ENCODE assay signal across 21 cellular contexts in genomic region chr7:133863362-133864061, GRCh38.
DNase-seq lines count a peak whose midpoint lies in the region; ATAC-seq, FAIRE-seq and TF ChIP-seq lines count a peak whose summit lies in the region.
"Had no signal": no experiment of that assay in that cellular context is flagged by ENCODE, and none has a peak within 500 bp of the region (broad histone marks: within the 10 kb centered on the region; RNA-seq: fewer than 3 reads in every experiment).

No MANE protein-coding gene starts in this region.

- no peaks in the 10 kb centered on the region for H4K20me1 ChIP-seq in endothelial cell of umbilical vein (replicated peaks; ENCODE audit: control insufficient read depth, extremely low read depth, insufficient read depth, low read length)

- FAIRE-seq in endothelial cell of umbilical vein (lab: Jason Lieb, UNC) = peak; percentile 21
- FAIRE-seq: D721Med, TTC549 had no signal

- H2AFZ ChIP-seq in endothelial cell of umbilical vein (ENCODE audit: low read depth, low read length) = no peak overlapping the region

- H3K9me3 ChIP-seq in endothelial cell of umbilical vein (replicated peaks; ENCODE audit: control insufficient read depth, insufficient read depth, low read length) = no peaks in the 10 kb centered on the region
- no peaks in the 10 kb centered on the region for H3K9me3 ChIP-seq in CD8-positive, alpha-beta T cell (ENCODE audit: low read length)
- H3K9me3 ChIP-seq: neutrophil had no signal

- no peaks in the 10 kb centered on the region for H3K9me1 ChIP-seq in endothelial cell of umbilical vein (replicated peaks; ENCODE audit: control insufficient read depth, extremely low read depth, insufficient read depth, low read length)

- no peak overlapping the region for H3K9ac ChIP-seq in endothelial cell of umbilical vein (replicated peaks; ENCODE audit: extremely low read depth, insufficient read depth, low read length)

- H3K27ac ChIP-seq in endothelial cell of umbilical vein (ENCODE audit: insufficient read depth, low read depth, low read length) = no peak overlapping the region
- H3K27ac ChIP-seq in CD8-positive, alpha-beta T cell (ENCODE audit: low read depth, low read length) = no peak overlapping the region
- H3K27ac ChIP-seq: cardiac muscle cell, neutrophil had no signal

- no peaks in the 10 kb centered on the region for H3K79me2 ChIP-seq in endothelial cell of umbilical vein (ENCODE audit: control insufficient read depth, insufficient read depth, low read length)

- H3K4me3 Mint-ChIP-seq in progenitor cell of endocrine pancreas (ENCODE audit: low read depth) (no peak overlapping the region), immature natural killer cell (no peak overlapping the region)
- no peak overlapping the region for H3K4me3 Mint-ChIP-seq in CD8-positive, alpha-beta T cell

- TF ChIP-seq CTCF in endothelial cell of umbilical vein (IDR thresholded peaks at IDR 0.05; ENCODE audit: extremely low read depth in 1 of 2, insufficient read depth in 1 of 2, low read depth in 1 of 2, low read length in 2 of 2) (no peak), progenitor cell of endocrine pancreas (IDR thresholded peaks at IDR 0.05; ENCODE audit: unreplicated experiment) (no peak)
- no peak for TF ChIP-seq CTCF in CD8-positive, alpha-beta T cell (IDR thresholded peaks at IDR 0.05)

- H3K9me3 Mint-ChIP-seq in progenitor cell of endocrine pancreas (ENCODE audit: low read depth) = no peaks in the 10 kb centered on the region
- no peaks in the 10 kb centered on the region for H3K9me3 Mint-ChIP-seq in immature natural killer cell
- H3K9me3 Mint-ChIP-seq in CD8-positive, alpha-beta T cell = no peaks in the 10 kb centered on the region

- H3K27me3 Mint-ChIP-seq in progenitor cell of endocrine pancreas = no peaks in the 10 kb centered on the region
- peaks cover 0 to 1% (median 0%) of the 10 kb centered on the region in 3 donors for H3K27me3 Mint-ChIP-seq in immature natural killer cell (ENCODE audit: low read depth in 3 of 3)
- H3K27me3 Mint-ChIP-seq in CD8-positive, alpha-beta T cell (ENCODE audit: low read depth) = no peaks in the 10 kb centered on the region

- peaks cover 26% of the 10 kb centered on the region for H3K4me1 Mint-ChIP-seq in progenitor cell of endocrine pancreas (ENCODE audit: low read depth)
- H3K4me1 Mint-ChIP-seq in immature natural killer cell = no peaks in the 10 kb centered on the region
- H3K4me1 Mint-ChIP-seq in CD8-positive, alpha-beta T cell (ENCODE audit: low read depth) = peaks cover 2% of the 10 kb centered on the region

- peaks cover 6% of the 10 kb centered on the region for H3K4me1 ChIP-seq in endothelial cell of umbilical vein (ENCODE audit: control insufficient read depth, extremely low read depth, insufficient read depth, low read length)
- H3K4me1 ChIP-seq in CD8-positive, alpha-beta T cell (ENCODE audit: insufficient read depth, low read length) = no peaks in the 10 kb centered on the region

- no peaks in the 10 kb centered on the region for H3K36me3 Mint-ChIP-seq in progenitor cell of endocrine pancreas (ENCODE audit: insufficient read depth)
- H3K36me3 Mint-ChIP-seq in immature natural killer cell = peaks cover 0 to 6% (median 0%) of the 10 kb centered on the region in 3 donors
- H3K36me3 Mint-ChIP-seq in CD8-positive, alpha-beta T cell = peaks cover 4% of the 10 kb centered on the region

- H3K4me3 ChIP-seq in endothelial cell of umbilical vein (replicated peaks in 1 of 3; ENCODE audit: insufficient read depth in 1 of 3, low read depth in 1 of 3, low read length in 3 of 3) = no peak overlapping the region
- no peak overlapping the region for H3K4me3 ChIP-seq in CD8-positive, alpha-beta T cell (ENCODE audit: low read depth, low read length)
- H3K4me3 ChIP-seq: cardiac muscle cell had no signal

- intact Hi-C loops in endothelial cell of umbilical vein (cut with micrococcal nuclease) = no loop called here
- intact Hi-C loops in CD8-positive, alpha-beta T cell (cut with DNase I, micrococcal nuclease) = no loop called here

- H3K27me3 ChIP-seq in endothelial cell of umbilical vein (ENCODE audit: control insufficient read depth in 2 of 2, insufficient read depth in 2 of 2, low read length in 2 of 2) = no peaks in the 10 kb centered on the region
- H3K27me3 ChIP-seq in CD8-positive, alpha-beta T cell (ENCODE audit: insufficient read depth, low read length) = no peaks in the 10 kb centered on the region
- H3K27me3 ChIP-seq: cardiac muscle cell, neutrophil had no signal

- ATAC-seq in CD8-positive, alpha-beta T cell = no peak

- H3K36me3 ChIP-seq in endothelial cell of umbilical vein (ENCODE audit: control insufficient read depth in 2 of 2, extremely low read depth in 1 of 2, insufficient read depth in 2 of 2, low read length in 2 of 2) = no peaks in the 10 kb centered on the region
- no peaks in the 10 kb centered on the region for H3K36me3 ChIP-seq in CD8-positive, alpha-beta T cell (ENCODE audit: insufficient read depth, low read length)
- H3K36me3 ChIP-seq: cardiac muscle cell, neutrophil had no signal

- POLR2A ChIA-PET in endothelial cell of umbilical vein (lab: Charles Lee) = no interaction called here
- POLR2A ChIA-PET in CD8-positive, alpha-beta T cell (lab: Charles Lee) = interaction anchor here (0.6 kb wide), 1 partner anchor 272 kb away, joined by 3 read pairs; no protein-coding TSS in a partner anchor

- H3K27ac Mint-ChIP-seq in progenitor cell of endocrine pancreas (peak overlapping the region; percentile 38), immature natural killer cell (no peak overlapping the region)
- no peak overlapping the region for H3K27ac Mint-ChIP-seq in CD8-positive, alpha-beta T cell

- CTCF ChIA-PET in endothelial cell of umbilical vein (lab: Charles Lee) = interaction anchor here (0.9 kb wide), 1 partner anchor 9 kb away, joined by 3 read pairs; no protein-coding TSS in a partner anchor
- CTCF ChIA-PET in CD8-positive, alpha-beta T cell (lab: Charles Lee) = no interaction called here

- no TSS peak for BruUV-seq in endothelial cell of umbilical vein (replicated peaks; lab: Mats Ljungman, UMichigan)

- dilution Hi-C loops in endothelial cell of umbilical vein (cut with MboI; ENCODE audit: extremely low pct_ligation_motif_present, low sequenced_read_pairs) = no loop called here

- no peak overlapping the region for H3K4me2 ChIP-seq in endothelial cell of umbilical vein (ENCODE audit: insufficient read depth, low read length)

- no peak for TF ChIP-seq POLR2A in endothelial cell of umbilical vein (IDR thresholded peaks at IDR 0.05; ENCODE audit: low read depth, low read length)

- peak; percentile 50 for DNase-seq in NCI-H510A treated with DMSO at 0.1 percent for 48 hours (lab: John Stamatoyannopoulos, UW)
- DNase-seq in NCI-H510A (lab: John Stamatoyannopoulos, UW) = no peak
- DNase-seq in NCI-H345 treated with DMSO at 0.1 percent for 48 hours (lab: John Stamatoyannopoulos, UW; ENCODE audit: unreplicated experiment) = peak; percentile 49
- DNase-seq in endothelial cell of umbilical vein (ENCODE audit: low read depth, low spot score) = peak; percentile 15
- DNase-seq in progenitor cell of endocrine pancreas (ENCODE audit: low spot score, unreplicated experiment) = no peak
- no peak for DNase-seq in NCI-H2227 treated with DMSO at 0.1 percent for 48 hours (lab: John Stamatoyannopoulos, UW)
- DNase-seq in immature natural killer cell = no peak
- no peak for DNase-seq in CD8-positive, alpha-beta T cell
- DNase-seq: activated CD8-positive, alpha-beta memory T cell treated with anti-CD3 and anti-CD28 coated beads for 24 hours; activated naive CD4-positive, alpha-beta T cell treated with Interleukin-2 at 50 U/mL for 16 hours; activated T-cell treated with anti-CD3 and anti-CD28 coated beads, Interleukin-2, amount 50 U/mL, for 48 hours; amygdala; NCI-H1930; NCI-H82; Right ventricle myocardium superior; stimulated activated CD4-positive, alpha-beta T cell treated with anti-CD3 and anti-CD28 coated beads, Interleukin-1b, Interleukin-23, amount 100 ng/mL, for 48 hours; substantia nigra had no signal

TF ChIP-seq in endothelial cell of umbilical vein, 7 proteins besides CTCF, POLR2A, EP300 and RAD21:
- TF ChIP-seq EZH2 (IDR thresholded peaks at IDR 0.05; ENCODE audit: borderline replicate concordance, low read depth, low read length, severe bottlenecking) (no peak), POLR2AphosphoS5 (IDR thresholded peaks at IDR 0.05; ENCODE audit: insufficient read depth, low read depth, low read length) (no peak), MYC (IDR thresholded peaks at IDR 0.05; ENCODE audit: low read depth, low read length) (no peak), FOS (IDR thresholded peaks at IDR 0.05; ENCODE audit: borderline replicate concordance, insufficient read depth, low read length) (no peak), GATA2 (IDR thresholded peaks at IDR 0.05; ENCODE audit: insufficient read depth, insufficient read length, low read depth, low read length) (no peak), MAX (IDR thresholded peaks at IDR 0.05; ENCODE audit: insufficient read depth, insufficient read length) (no peak), JUN (IDR thresholded peaks at IDR 0.05; ENCODE audit: borderline replicate concordance, insufficient read depth, insufficient read length, low read depth) (no peak)

Comparison
In these comparisons a context has a peak if more than half of its experiments do, and no peak if none do; other contexts are left out.
1. DNase-seq: peak in NCI-H510A treated with DMSO at 0.1 percent for 48 hours (single experiment), NCI-H345 treated with DMSO at 0.1 percent for 48 hours (single experiment) and endothelial cell of umbilical vein (single experiment); none in NCI-H510A (single experiment), progenitor cell of endocrine pancreas (single experiment), NCI-H2227 treated with DMSO at 0.1 percent for 48 hours (single experiment), immature natural killer cell (0 of 3) and CD8-positive, alpha-beta T cell (0 of 7).